8 cellular contexts compared by ENCODE assay signal in the genomic region with DNA sequence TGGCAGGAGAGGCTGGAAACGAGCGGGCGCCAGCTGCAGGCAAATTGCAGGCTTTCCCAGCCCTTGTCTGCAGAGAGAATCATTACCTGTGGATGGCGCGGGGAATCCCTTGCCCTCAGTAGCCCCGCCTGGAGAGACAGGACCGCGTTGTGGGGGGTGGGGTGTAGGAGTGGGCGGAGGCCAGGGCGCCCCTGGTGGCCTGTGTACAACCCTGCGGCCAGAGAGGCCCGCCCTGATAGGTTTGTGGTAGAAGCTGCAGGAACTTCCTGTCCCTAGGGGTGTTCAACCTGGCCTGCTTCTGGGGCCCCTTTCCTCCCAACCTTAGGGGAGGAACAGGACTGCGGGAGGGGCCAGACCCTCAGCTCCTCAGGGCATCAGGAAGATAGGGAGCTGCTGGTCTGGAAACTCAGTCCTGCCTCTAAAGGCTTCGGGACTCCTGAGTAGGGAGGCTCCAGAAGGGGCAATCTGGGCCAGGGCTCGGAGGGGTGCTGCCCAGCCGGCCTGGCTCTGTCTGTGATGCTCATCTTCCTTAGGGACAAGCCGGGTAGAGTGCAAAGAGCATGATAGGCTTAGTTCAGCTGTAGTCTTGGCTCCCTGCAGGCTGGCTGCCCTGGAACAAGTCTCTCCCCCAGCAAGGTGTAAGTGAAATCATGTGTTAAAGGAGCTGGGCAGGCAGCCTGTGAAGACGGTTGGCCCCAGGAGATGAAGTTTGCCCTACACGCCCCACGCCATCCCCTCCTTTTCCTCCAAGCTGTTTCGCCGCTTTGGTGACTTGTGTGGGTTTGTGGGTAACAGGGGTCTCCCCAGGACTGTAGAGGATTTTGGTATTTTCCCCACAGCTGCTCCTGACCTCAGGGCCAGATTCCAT.
DNase-seq lines count a peak whose midpoint lies in the region; ATAC-seq and TF ChIP-seq lines count a peak whose summit lies in the region.

No MANE protein-coding gene starts in this region.

- H3K4me3 ChIP-seq in GM12875 (ENCODE audit: low read depth, low read length): peak overlapping the region; percentile 82

- H3K4me1 Mint-ChIP-seq in T-helper 1 cell treated with Interleukin-12 subunit alpha and Interleukin-12 subunit beta and Interleukin-4 antibody, amounts not matched to agents 30 μg/mL and 1 μg/mL, for 36 hours (ENCODE audit: low read depth): peaks cover 47% of the 10 kb centered on the region

- no peaks in the 10 kb centered on the region for H3K27me3 Mint-ChIP-seq in T-helper 1 cell treated with Interleukin-12 subunit alpha and Interleukin-12 subunit beta and Interleukin-4 antibody, amounts not matched to agents 30 μg/mL and 1 μg/mL, for 36 hours (ENCODE audit: low read depth)

- no peaks in the 10 kb centered on the region for H3K36me3 Mint-ChIP-seq in T-helper 1 cell treated with Interleukin-12 subunit alpha and Interleukin-12 subunit beta and Interleukin-4 antibody, amounts not matched to agents 30 μg/mL and 1 μg/mL, for 36 hours (ENCODE audit: low read depth)

- peak overlapping the region; percentile 88 for H3K27ac Mint-ChIP-seq in T-helper 1 cell treated with Interleukin-12 subunit alpha and Interleukin-12 subunit beta and Interleukin-4 antibody, amounts not matched to agents 30 μg/mL and 1 μg/mL, for 36 hours

- H3K4me3 Mint-ChIP-seq in T-helper 1 cell treated with Interleukin-12 subunit alpha and Interleukin-12 subunit beta and Interleukin-4 antibody, amounts not matched to agents 30 μg/mL and 1 μg/mL, for 36 hours: peak overlapping the region; percentile 91

- peak; percentile 90 for DNase-seq in NCI-H1092 treated with DMSO at 0.1 percent for 48 hours (lab: John Stamatoyannopoulos, UW)
- peak in 44 of 56 donors; percentile 13 to 71 (median 44) for DNase-seq in amygdala (lab: John Stamatoyannopoulos, UW)
- peak; percentile 93 for DNase-seq in hepatic stellate cell (ENCODE audit: low spot score)
- DNase-seq in retina: peak; percentile 89
- DNase-seq in inferior parietal cortex (ENCODE audit: extremely low spot score): no peak

- H3K9me3 Mint-ChIP-seq in T-helper 1 cell treated with Interleukin-12 subunit alpha and Interleukin-12 subunit beta and Interleukin-4 antibody, amounts not matched to agents 30 μg/mL and 1 μg/mL, for 36 hours: no peaks in the 10 kb centered on the region

- peak; percentile 79 for ATAC-seq in HG02623 (IDR thresholded peaks at IDR 0.05; ENCODE audit: unreplicated experiment)

- TF ChIP-seq CTCF in GM12875 (IDR thresholded peaks at IDR 0.05; ENCODE audit: borderline replicate concordance, insufficient read depth, low read depth, low read length): peak; percentile 97
